Comparison of ENCODE assay signal across 25 cellular contexts in the genomic region with DNA sequence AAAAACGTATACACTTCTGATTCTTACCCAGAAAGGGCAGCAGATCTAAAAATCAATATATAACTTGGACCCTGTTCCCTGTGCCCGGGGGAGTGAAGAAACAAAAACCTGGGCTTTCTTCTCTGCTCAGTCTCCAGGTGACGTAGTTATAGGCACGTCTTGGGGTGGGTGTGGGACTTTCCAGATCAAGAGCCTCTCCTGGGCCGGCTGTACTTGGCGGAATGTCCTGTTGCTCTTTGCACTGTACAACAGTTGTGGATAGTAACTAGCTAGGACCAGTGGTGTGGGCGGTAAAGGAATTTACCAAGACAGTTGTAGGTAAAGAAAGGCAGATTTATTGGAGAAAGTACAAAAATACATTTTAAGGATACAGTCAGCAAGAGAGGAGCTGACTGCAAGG. TPM values are rescaled to one million over a fixed set of nuclear protein-coding genes. Genes with fewer than 3 reads are reported as not detected.
DNase-seq lines count a peak whose midpoint lies in the region; ATAC-seq and TF ChIP-seq lines count a peak whose summit lies in the region.
"Had no signal": no experiment of that assay in that cellular context is flagged by ENCODE, and none has a peak within 500 bp of the region (broad histone marks: within the 10 kb centered on the region; RNA-seq: fewer than 3 reads in every experiment).

No MANE protein-coding gene starts in this region.

- H3K4me1 Mint-ChIP-seq in Calu3 (ENCODE audit: low read depth, unreplicated experiment) (peaks cover 14% of the 10 kb centered on the region), memory B cell (peaks cover 6% of the 10 kb centered on the region)
- no peaks in the 10 kb centered on the region for H3K4me1 Mint-ChIP-seq in activated naive CD4-positive, alpha-beta T cell treated with anti-CD3 and anti-CD28 coated beads, Interleukin-2, amount 10 ng/mL, durations not matched to agents 7 days and 5 days

- peaks cover 5% of the 10 kb centered on the region for H3K4me1 ChIP-seq in body of pancreas
- H3K4me1 ChIP-seq: BE2C, Peyer's patch, SJCRH30 had no signal

- CTCF ChIA-PET in Calu3 (lab: Charles Lee) = interaction anchor here (0.7 to 2.5 kb wide), 2 partner anchors 103 to 104 kb away, joined by 3 to 15 read pairs; no protein-coding TSS in a partner anchor
- CTCF ChIA-PET in activated naive CD4-positive, alpha-beta T cell treated with anti-CD3 and anti-CD28 coated beads, Interleukin-2, amount 10 ng/mL, durations not matched to agents 7 days and 5 days (lab: Charles Lee) = interaction anchor here (0.8 kb wide), 1 partner anchor 10 kb away, joined by 3 read pairs; no protein-coding TSS in a partner anchor

- DNase-seq in Calu3 = peak; percentile 52
- DNase-seq in body of pancreas = peak in 3 of 4 donors; percentile 13 to 35 (median 33)
- no peak for DNase-seq in memory B cell (ENCODE audit: low spot score in 2 of 2)
- DNase-seq in anterior cingulate cortex (lab: John Stamatoyannopoulos, UW) = no peak
- DNase-seq in NCI-H2081 treated with DMSO at 0.1 percent for 48 hours (lab: John Stamatoyannopoulos, UW) = no peak
- no peak for DNase-seq in activated naive CD4-positive, alpha-beta T cell treated with anti-CD3 and anti-CD28 coated beads, Interleukin-2, amount 10 ng/mL, durations not matched to agents 7 days and 5 days
- DNase-seq: activated CD4-positive, alpha-beta T cell treated with anti-CD3 and anti-CD28 coated beads for 48 hours; activated naive CD4-positive, alpha-beta T cell treated with anti-CD3 and anti-CD28 coated beads for 36 hours; activated T-cell treated with anti-CD3 and anti-CD28 coated beads, Interleukin-2, amount 50 U/mL, for 48 hours; BE2C; central memory CD4-positive, alpha-beta T cell; COR-L47; DMS79 treated with DMSO at 0.1 percent for 48 hours; dorsolateral prefrontal cortex; IMR-90; NCI-H1105; NCI-H2029 treated with DMSO at 0.1 percent for 48 hours; Peyer's patch; right cardiac atrium; SJCRH30 had no signal

- no TSS peak for BruUV-seq in Calu3 (replicated peaks; lab: Mats Ljungman, UMichigan)

- H3K27me3 Mint-ChIP-seq in Calu3 (ENCODE audit: unreplicated experiment) (no peaks in the 10 kb centered on the region), memory B cell (peaks cover 1% of the 10 kb centered on the region)
- H3K27me3 Mint-ChIP-seq in activated naive CD4-positive, alpha-beta T cell treated with anti-CD3 and anti-CD28 coated beads, Interleukin-2, amount 10 ng/mL, durations not matched to agents 7 days and 5 days = peaks cover 7% of the 10 kb centered on the region

- intact Hi-C loops in Calu3 (cut with micrococcal nuclease; ENCODE audit: unreplicated experiment) (loop anchor here (5.0 kb wide), 1 partner anchor 65 kb away; no protein-coding TSS in a partner anchor), body of pancreas (cut with DNase I) (no loop called here)

- 49 to 58% methylated on average over 7 of the region's 7 CpGs for WGBS in body of pancreas, 2 donors

- no peaks in the 10 kb centered on the region for H3K27me3 ChIP-seq in body of pancreas
- H3K27me3 ChIP-seq: dorsolateral prefrontal cortex, Peyer's patch had no signal

- H3K27ac Mint-ChIP-seq in Calu3 (ENCODE audit: unreplicated experiment) (peak overlapping the region; percentile 70), memory B cell (peak overlapping the region; percentile 0)
- H3K27ac Mint-ChIP-seq in activated naive CD4-positive, alpha-beta T cell treated with anti-CD3 and anti-CD28 coated beads, Interleukin-2, amount 10 ng/mL, durations not matched to agents 7 days and 5 days = no peak overlapping the region
- H3K27ac Mint-ChIP-seq: activated naive CD4-positive, alpha-beta T cell treated with anti-CD3 and anti-CD28 coated beads for 36 hours had no signal

- H3K9me3 Mint-ChIP-seq in Calu3 (ENCODE audit: low read depth, unreplicated experiment) = no peaks in the 10 kb centered on the region
- no peaks in the 10 kb centered on the region for H3K9me3 Mint-ChIP-seq in memory B cell
- no peaks in the 10 kb centered on the region for H3K9me3 Mint-ChIP-seq in activated naive CD4-positive, alpha-beta T cell treated with anti-CD3 and anti-CD28 coated beads, Interleukin-2, amount 10 ng/mL, durations not matched to agents 7 days and 5 days
- H3K9me3 Mint-ChIP-seq: activated naive CD4-positive, alpha-beta T cell treated with anti-CD3 and anti-CD28 coated beads for 36 hours had no signal

- TF ChIP-seq CTCF in Calu3 (IDR thresholded peaks at IDR 0.05; ENCODE audit: unreplicated experiment) = no peak
- no peak for TF ChIP-seq CTCF in body of pancreas (IDR thresholded peaks at IDR 0.05)

- no peak for TF ChIP-seq POLR2A in body of pancreas (IDR thresholded peaks at IDR 0.05)

- ATAC-seq in GM21529 (IDR thresholded peaks at IDR 0.05; ENCODE audit: unreplicated experiment) (peak; percentile 56), body of pancreas (peak; percentile 33), memory B cell (ENCODE audit: low read depth) (peak; percentile 67), GM18498 (IDR thresholded peaks at IDR 0.05; ENCODE audit: unreplicated experiment) (no peak)
- ATAC-seq: HCT116, right cardiac atrium had no signal

- no peak overlapping the region for H3K4me3 ChIP-seq in body of pancreas
- H3K4me3 ChIP-seq: dorsolateral prefrontal cortex, Peyer's patch, SJCRH30 had no signal

- H3K36me3 Mint-ChIP-seq in Calu3 (ENCODE audit: insufficient read depth, unreplicated experiment) (no peaks in the 10 kb centered on the region), memory B cell (no peaks in the 10 kb centered on the region)
- H3K36me3 Mint-ChIP-seq in activated naive CD4-positive, alpha-beta T cell treated with anti-CD3 and anti-CD28 coated beads, Interleukin-2, amount 10 ng/mL, durations not matched to agents 7 days and 5 days = no peaks in the 10 kb centered on the region

- H3K9me3 ChIP-seq in body of pancreas = no peaks in the 10 kb centered on the region
- H3K9me3 ChIP-seq: BE2C, Peyer's patch, SJCRH30 had no signal

- no peaks in the 10 kb centered on the region for H3K36me3 ChIP-seq in body of pancreas (replicated peaks in 1 of 2; ENCODE audit: insufficient read depth in 1 of 2, low read depth in 2 of 2)
- H3K36me3 ChIP-seq: BE2C, Peyer's patch, SJCRH30 had no signal

- H3K4me3 Mint-ChIP-seq in Calu3 (ENCODE audit: low read depth, unreplicated experiment) (no peak overlapping the region), memory B cell (no peak overlapping the region)
- H3K4me3 Mint-ChIP-seq in activated naive CD4-positive, alpha-beta T cell treated with anti-CD3 and anti-CD28 coated beads, Interleukin-2, amount 10 ng/mL, durations not matched to agents 7 days and 5 days = no peak overlapping the region
- H3K4me3 Mint-ChIP-seq: activated naive CD4-positive, alpha-beta T cell treated with anti-CD3 and anti-CD28 coated beads for 36 hours had no signal

- H3K27ac ChIP-seq in body of pancreas = no peak overlapping the region
- H3K27ac ChIP-seq: dorsolateral prefrontal cortex, Peyer's patch, SJCRH30 had no signal

RNA-seq across cellular contexts. Expression of a gene that starts 40.4 kb away (rescaled TPM):
- total RNA-seq in Calu3 (2022) (7.4 and 11.3 TPM in 2 replicates), body of pancreas (10 to 100 TPM; 14.3 to 14.8 TPM)
- total RNA-seq: activated naive CD4-positive, alpha-beta T cell treated with anti-CD3 and anti-CD28 coated beads for 36 hours; endothelial cell of umbilical vein; IMR-90; SJCRH30; T-helper 1 cell treated with Interleukin-12 subunit alpha and Interleukin-12 subunit beta and Interleukin-4 antibody, amounts not matched to agents 30 ng/mL and 1 ng/mL, for 36 hours had no signal

Comparison
In these comparisons a context has a peak if more than half of its experiments do, and no peak if none do; other contexts are left out.
1. DNase-seq: peak in Calu3 (single experiment) and body of pancreas (3 of 4); none in memory B cell (0 of 2), anterior cingulate cortex (0 of 58), NCI-H2081 treated with DMSO at 0.1 percent for 48 hours (single experiment) and activated naive CD4-positive, alpha-beta T cell treated with anti-CD3 and anti-CD28 coated beads, Interleukin-2, amount 10 ng/mL, durations not matched to agents 7 days and 5 days (single experiment).